In the genomic region with DNA sequence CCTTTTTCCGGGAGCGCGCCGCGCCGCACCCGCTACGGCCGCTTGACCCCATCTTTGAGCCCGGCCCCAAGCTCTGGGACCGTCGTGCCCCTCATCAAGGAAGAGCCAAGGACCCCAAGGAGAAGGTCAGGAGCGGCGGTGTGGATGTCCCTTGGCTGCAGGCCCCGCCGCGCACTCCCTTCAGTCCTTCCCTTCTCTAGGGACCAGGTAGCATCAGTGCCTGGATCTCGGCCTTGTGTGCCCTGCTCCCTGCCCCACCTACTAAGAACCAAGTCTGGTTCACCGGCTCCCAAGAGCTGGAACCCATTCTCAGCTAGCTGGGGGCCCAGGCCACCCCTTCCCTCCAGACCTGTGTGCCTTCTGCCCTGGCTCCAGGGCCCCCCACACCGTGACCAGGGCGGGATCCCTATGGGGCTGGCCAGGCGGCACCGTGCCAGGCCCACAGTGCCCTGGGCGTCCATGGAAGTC, we compare ENCODE assay signal across 8 cellular contexts.
DNase-seq lines count a peak whose midpoint lies in the region; ATAC-seq and TF ChIP-seq lines count a peak whose summit lies in the region.

No MANE protein-coding gene starts in this region.

- H3K36me3 ChIP-seq in mucosa of descending colon (ENCODE audit: low read depth): no peaks in the 10 kb centered on the region

- H3K9me3 Mint-ChIP-seq in dendritic cell treated with granulocyte-macrophage colony-stimulating factor and Interleukin-4, amounts not matched to agents 40 ng/mL and 50 ng/mL, for 4 days: no peaks in the 10 kb centered on the region

- peaks cover 5% of the 10 kb centered on the region for H3K36me3 Mint-ChIP-seq in dendritic cell treated with granulocyte-macrophage colony-stimulating factor and Interleukin-4, amounts not matched to agents 40 ng/mL and 50 ng/mL, for 4 days (ENCODE audit: low read depth)

- intact Hi-C loops in dendritic cell treated with granulocyte-macrophage colony-stimulating factor and Interleukin-4, amounts not matched to agents 40 ng/mL and 50 ng/mL, for 4 days (cut with micrococcal nuclease): loop anchor here (1.0 to 10.0 kb wide), 3 partner anchors 80 to 812 kb away; no protein-coding TSS in a partner anchor
- intact Hi-C loops in mucosa of descending colon (cut with DNase I, micrococcal nuclease): loop anchor here (5.0 to 10.0 kb wide), 2 partner anchors 160 to 162 kb away; no protein-coding TSS in a partner anchor

- peak overlapping the region; percentile 86 for H3K27ac Mint-ChIP-seq in dendritic cell treated with granulocyte-macrophage colony-stimulating factor and Interleukin-4, amounts not matched to agents 40 ng/mL and 50 ng/mL, for 4 days

- peaks cover 58% of the 10 kb centered on the region for H3K4me1 Mint-ChIP-seq in dendritic cell treated with granulocyte-macrophage colony-stimulating factor and Interleukin-4, amounts not matched to agents 40 ng/mL and 50 ng/mL, for 4 days (ENCODE audit: low read depth)

- H3K27ac ChIP-seq in HL-60 (replicated peaks): peak overlapping the region; percentile 91; the same call in 1 of the 2 replicates

- H3K9me3 ChIP-seq in mucosa of descending colon: no peaks in the 10 kb centered on the region

- no peaks in the 10 kb centered on the region for H3K27me3 ChIP-seq in HL-60 (ENCODE audit: insufficient read depth, poor library complexity, severe bottlenecking)

- no peak for TF ChIP-seq CTCF in AG09309 (IDR thresholded peaks at IDR 0.05; ENCODE audit: control insufficient read depth, insufficient read depth, low read depth, low read length, missing control alignments)
- TF ChIP-seq CTCF in HL-60 (IDR thresholded peaks at IDR 0.05; ENCODE audit: insufficient read depth, low read length): no peak
- TF ChIP-seq CTCF in mucosa of descending colon (IDR thresholded peaks at IDR 0.05): no peak

- DNase-seq in AG09309 (ENCODE audit: low read depth): no peak
- DNase-seq in HL-60 (ENCODE audit: low read depth in 1 of 2, low spot score in 1 of 2): no peak
- DNase-seq in mucosa of descending colon: peak in 1 of 3 donors; percentile 63
- DNase-seq in NCI-H1048 (lab: John Stamatoyannopoulos, UW): no peak
- no peak for DNase-seq in pons (ENCODE audit: low spot score)
- no peak for DNase-seq in MV-4-11 (lab: John Stamatoyannopoulos, UW)
- no peak for DNase-seq in activated gamma-delta T cell treated with Interleukin-2 at 50 U/mL for 16 hours

- H3K4me1 ChIP-seq in mucosa of descending colon (ENCODE audit: low read depth): peaks cover 34% of the 10 kb centered on the region

- ATAC-seq in mucosa of descending colon: peak; percentile 54

- no peaks in the 10 kb centered on the region for H3K27me3 Mint-ChIP-seq in dendritic cell treated with granulocyte-macrophage colony-stimulating factor and Interleukin-4, amounts not matched to agents 40 ng/mL and 50 ng/mL, for 4 days

- H3K4me3 ChIP-seq in AG09309 (ENCODE audit: control insufficient read depth, low read depth, low read length): peak overlapping the region; percentile 62
- H3K4me3 ChIP-seq in HL-60 (replicated peaks; ENCODE audit: insufficient read depth, low read length): no peak overlapping the region
- H3K4me3 ChIP-seq in mucosa of descending colon: no peak overlapping the region

- H3K4me3 Mint-ChIP-seq in dendritic cell treated with granulocyte-macrophage colony-stimulating factor and Interleukin-4, amounts not matched to agents 40 ng/mL and 50 ng/mL, for 4 days: peak overlapping the region; percentile 82
